16 cellular contexts compared by ENCODE assay signal in the genomic region with DNA sequence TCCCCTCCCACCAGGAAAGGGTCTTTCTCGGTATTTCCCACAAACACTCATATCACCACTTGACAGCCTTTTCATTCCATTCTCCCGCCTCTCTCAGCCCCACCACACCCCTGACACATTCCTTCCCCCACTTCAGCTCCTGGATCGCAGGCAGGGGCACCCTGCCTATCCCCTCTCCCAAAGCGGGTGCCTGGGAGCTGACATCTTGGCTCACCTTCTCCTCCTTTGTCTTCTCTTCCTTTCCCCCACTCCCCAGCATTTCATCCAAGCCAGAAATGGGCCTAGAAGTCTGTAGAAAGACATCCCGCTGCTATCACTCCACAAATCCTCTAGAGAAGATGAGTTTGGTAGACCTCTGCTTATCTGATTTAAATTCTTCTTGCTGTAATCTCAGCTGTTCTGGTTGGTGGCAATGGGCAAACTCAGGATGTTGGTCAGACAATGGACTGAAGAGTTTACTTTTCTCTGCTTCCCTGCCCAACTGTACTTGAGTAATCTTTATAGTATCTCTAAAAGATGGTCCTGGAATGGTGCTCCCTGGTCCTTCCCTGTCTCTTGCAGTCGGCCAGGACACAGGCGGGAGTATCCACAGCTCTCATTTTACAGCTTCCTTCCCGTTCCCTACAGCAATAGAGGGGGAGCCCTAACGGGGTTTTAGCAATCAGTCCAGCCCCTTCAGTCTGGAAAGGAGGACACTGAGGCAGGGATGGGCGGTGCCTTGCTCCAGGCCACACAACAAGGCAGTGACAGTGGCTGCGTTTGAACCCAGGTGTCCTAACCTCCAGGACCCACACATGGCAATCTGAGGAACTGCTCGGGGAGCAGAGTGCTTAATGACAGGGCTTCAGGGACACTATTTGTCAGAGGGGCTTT. TPM values are rescaled to one million over a fixed set of nuclear protein-coding genes. Genes with fewer than 3 reads are reported as not detected.
DNase-seq lines count a peak whose midpoint lies in the region; ATAC-seq, FAIRE-seq and TF ChIP-seq lines count a peak whose summit lies in the region.
"Had no signal": no experiment of that assay in that cellular context is flagged by ENCODE, and none has a peak within 500 bp of the region (broad histone marks: within the 10 kb centered on the region; RNA-seq: fewer than 3 reads in every experiment).

No MANE protein-coding gene starts in this region.

- peak; percentile 3 for ATAC-seq in stimulated activated naive CD8-positive, alpha-beta T cell treated with anti-CD3 and anti-CD28 coated beads, Interleukin-15, Interleukin-2, amounts not matched to agents 100 U/mL and 50 U/mL, for 24 hours
- no peak for ATAC-seq in stimulated activated naive CD8-positive, alpha-beta T cell treated with anti-CD3 and anti-CD28 coated beads, Interleukin-15, amount 100 ng/mL, for 72 hours
- ATAC-seq in left lung (peak; percentile 74), HG02759 (IDR thresholded peaks at IDR 0.05; ENCODE audit: unreplicated experiment) (no peak), gastroesophageal sphincter (no peak)

- H3K9me3 Mint-ChIP-seq in stimulated activated naive CD8-positive, alpha-beta T cell treated with anti-CD3 and anti-CD28 coated beads, Interleukin-15, amount 100 ng/mL, for 72 hours: no peaks in the 10 kb centered on the region
- H3K9me3 Mint-ChIP-seq: CD8-positive, alpha-beta memory T cell; IgD-negative memory B cell had no signal

- H3K4me1 ChIP-seq in left lung: peaks cover 0 to 3% of the 10 kb centered on the region in 2 donors
- H3K4me1 ChIP-seq in gastroesophageal sphincter: no peaks in the 10 kb centered on the region
- H3K4me1 ChIP-seq: BLaER1, HAP-1 had no signal

- no peaks in the 10 kb centered on the region for H3K27me3 ChIP-seq in left lung
- peaks cover 15% of the 10 kb centered on the region for H3K27me3 ChIP-seq in gastroesophageal sphincter
- H3K27me3 ChIP-seq: BLaER1 had no signal

- H3K9me3 ChIP-seq in left lung (no peaks in the 10 kb centered on the region), gastroesophageal sphincter (no peaks in the 10 kb centered on the region)
- H3K9me3 ChIP-seq: BLaER1, HAP-1 had no signal

- no peak for TF ChIP-seq EP300 in gastroesophageal sphincter (IDR thresholded peaks at IDR 0.05)

- H3K4me3 Mint-ChIP-seq in stimulated activated naive CD8-positive, alpha-beta T cell treated with anti-CD3 and anti-CD28 coated beads, Interleukin-15, amount 100 ng/mL, for 72 hours: no peak overlapping the region
- H3K4me3 Mint-ChIP-seq: CD8-positive, alpha-beta memory T cell; IgD-negative memory B cell had no signal

- peak overlapping the region in 1 of 2 donors; percentile 90 for H3K27ac Mint-ChIP-seq in stimulated activated naive CD8-positive, alpha-beta T cell treated with anti-CD3 and anti-CD28 coated beads, Interleukin-15, amount 100 ng/mL, for 72 hours

- DNase-seq in stimulated activated naive CD8-positive, alpha-beta T cell treated with anti-CD3 and anti-CD28 coated beads, Interleukin-15, Interleukin-2, amounts not matched to agents 100 U/mL and 50 U/mL, for 24 hours: no peak
- no peak for DNase-seq in stimulated activated naive CD8-positive, alpha-beta T cell treated with anti-CD3 and anti-CD28 coated beads, Interleukin-15, amount 100 ng/mL, for 72 hours
- DNase-seq in left lung (no peak), posterior vena cava (ENCODE audit: low spot score) (peak; percentile 46), H54 (ENCODE audit: insufficient read length, low spot score) (no peak)
- DNase-seq in activated CD4-positive, CD25-positive, alpha-beta regulatory T cell treated with anti-CD3 and anti-CD28 coated beads, Interleukin-2, amount 50 U/mL, for 72 hours: no peak
- DNase-seq: CD8-positive, alpha-beta memory T cell; NCI-H187; NCI-H345 had no signal

- TF ChIP-seq POLR2A in H54 (IDR thresholded peaks at IDR 0.05; ENCODE audit: low read depth, low read length) (no peak), gastroesophageal sphincter (IDR thresholded peaks at IDR 0.05) (no peak)

- H3K4me3 ChIP-seq in left lung (no peak overlapping the region), gastroesophageal sphincter (no peak overlapping the region)
- H3K4me3 ChIP-seq: BLaER1, HAP-1 had no signal

- H3K27me3 Mint-ChIP-seq in stimulated activated naive CD8-positive, alpha-beta T cell treated with anti-CD3 and anti-CD28 coated beads, Interleukin-15, amount 100 ng/mL, for 72 hours: no peaks in the 10 kb centered on the region

- WGBS in gastroesophageal sphincter (ENCODE audit: low coverage in 1 of 2), 2 donors: 86 to 93% methylated on average over 5 to 6 of the region's 12 CpGs

- H3K27ac ChIP-seq in left lung (peak overlapping the region in 1 of 2 donors; percentile 10), gastroesophageal sphincter (no peak overlapping the region)
- H3K27ac ChIP-seq: BLaER1, RWPE1 had no signal

- intact Hi-C loops in left lung (cut with DNase I): no loop called here
- intact Hi-C loops in posterior vena cava (cut with DNase I): loop anchor here (5.0 kb wide), 3 partner anchors 38 to 1108 kb away; no protein-coding TSS in a partner anchor

- FAIRE-seq in H54 (lab: Jason Lieb, UNC): no peak
- FAIRE-seq: A204.1 had no signal

- no peaks in the 10 kb centered on the region for H3K36me3 ChIP-seq in left lung
- no peaks in the 10 kb centered on the region for H3K36me3 ChIP-seq in gastroesophageal sphincter
- H3K36me3 ChIP-seq: BLaER1, HAP-1 had no signal

- H3K4me1 Mint-ChIP-seq in stimulated activated naive CD8-positive, alpha-beta T cell treated with anti-CD3 and anti-CD28 coated beads, Interleukin-15, amount 100 ng/mL, for 72 hours: peaks cover 43% of the 10 kb centered on the region
- H3K4me1 Mint-ChIP-seq: CD8-positive, alpha-beta memory T cell had no signal

- TF ChIP-seq CTCF in left lung (IDR thresholded peaks at IDR 0.05): no peak
- TF ChIP-seq CTCF in gastroesophageal sphincter (IDR thresholded peaks at IDR 0.05): no peak

RNA-seq across cellular contexts. Expression of gene VEGFA, which starts 9.8 kb away (rescaled TPM):
- total RNA-seq in left lung (100 to 1,000 TPM; 147 to 154 TPM), posterior vena cava (10 to 100 TPM; 88.4 to 91.7 TPM), gastroesophageal sphincter (10 to 100 TPM; 32.2 to 66.2 (median 40.1) TPM)

Comparison
In these comparisons a context has a peak if more than half of its experiments do, and no peak if none do; other contexts are left out.
1. ATAC-seq: peak in stimulated activated naive CD8-positive, alpha-beta T cell treated with anti-CD3 and anti-CD28 coated beads, Interleukin-15, Interleukin-2, amounts not matched to agents 100 U/mL and 50 U/mL, for 24 hours (single experiment) and left lung (single experiment); none in stimulated activated naive CD8-positive, alpha-beta T cell treated with anti-CD3 and anti-CD28 coated beads, Interleukin-15, amount 100 ng/mL, for 72 hours (single experiment), HG02759 (single experiment) and gastroesophageal sphincter (single experiment).
2. intact Hi-C loops: an anchor here in posterior vena cava (5.0 kb wide); none called in left lung.